Comparison of ENCODE assay signal across 2 cellular contexts in genomic region chr5:53488195-53488594, GRCh38.
TF ChIP-seq lines count a peak whose summit lies in the region.

No MANE protein-coding gene starts in this region.

TF ChIP-seq in SK-N-SH, 30 proteins besides CTCF, POLR2A, EP300 and RAD21 (continued from another document):
- TF ChIP-seq FOSL2 (IDR thresholded peaks at IDR 0.05; ENCODE audit: borderline replicate concordance, low read depth) (0 out of 2 replicates have a peak, but pooled peaks have one; percentile 1), SMC3 (IDR thresholded peaks at IDR 0.05; ENCODE audit: low read depth, low read length) (no peak), NRF1 (IDR thresholded peaks at IDR 0.05; ENCODE audit: low read depth, low read length) (no peak), TEAD4 (IDR thresholded peaks at IDR 0.05; ENCODE audit: borderline replicate concordance, insufficient read depth) (no peak), JUND (IDR thresholded peaks at IDR 0.05) (peak; percentile 29; the same call in 1 of the 2 replicates), CHD2 (IDR thresholded peaks at IDR 0.05; ENCODE audit: low read length, partially characterized antibody) (no peak), TAF1 (IDR thresholded peaks at IDR 0.05; ENCODE audit: borderline replicate concordance, low read depth, low read length) (no peak), TCF12 (IDR thresholded peaks at IDR 0.05) (peak; percentile 5; the same call in 1 of the 2 replicates), FOXM1 (IDR thresholded peaks at IDR 0.05; ENCODE audit: low read depth) (no peak)
TF ChIP-seq in SK-N-SH: peak in this region for 7.

TF ChIP-seq in SK-N-SH treated with all-trans-retinoic acid at 6 μM for 48 hours, 23 proteins besides CTCF, POLR2A, EP300 and RAD21 (continued from another document):
- no peak for TF ChIP-seq CSRNP3 (CRISPR knock-in tag; IDR thresholded peaks at IDR 0.05)
- TF ChIP-seq RARB (CRISPR knock-in tag; IDR thresholded peaks at IDR 0.05) = no peak
- TF ChIP-seq, protein P1, sequence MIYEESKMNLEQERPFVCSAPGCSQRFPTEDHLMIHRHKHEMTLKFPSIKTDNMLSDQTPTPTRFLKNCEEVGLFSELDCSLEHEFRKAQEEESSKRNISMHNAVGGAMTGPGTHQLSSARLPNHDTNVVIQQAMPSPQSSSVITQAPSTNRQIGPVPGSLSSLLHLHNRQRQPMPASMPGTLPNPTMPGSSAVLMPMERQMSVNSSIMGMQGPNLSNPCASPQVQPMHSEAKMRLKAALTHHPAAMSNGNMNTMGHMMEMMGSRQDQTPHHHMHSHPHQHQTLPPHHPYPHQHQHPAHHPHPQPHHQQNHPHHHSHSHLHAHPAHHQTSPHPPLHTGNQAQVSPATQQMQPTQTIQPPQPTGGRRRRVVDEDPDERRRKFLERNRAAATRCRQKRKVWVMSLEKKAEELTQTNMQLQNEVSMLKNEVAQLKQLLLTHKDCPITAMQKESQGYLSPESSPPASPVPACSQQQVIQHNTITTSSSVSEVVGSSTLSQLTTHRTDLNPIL (CRISPR knock-in tag; IDR thresholded peaks at IDR 0.05; ENCODE audit: low read depth) = no peak
TF ChIP-seq in SK-N-SH treated with all-trans-retinoic acid at 6 μM for 48 hours: peak in this region for 0.
